ENCODE assay signal across 13 cellular contexts in genomic region chr9:111034573-111035539, GRCh38. TPM values are rescaled to one million over a fixed set of nuclear protein-coding genes. Genes with fewer than 3 reads are reported as not detected.
DNase-seq lines count a peak whose midpoint lies in the region; ATAC-seq lines count a peak whose summit lies in the region.
"Had no signal": no experiment of that assay in that cellular context is flagged by ENCODE, and none has a peak within 500 bp of the region (broad histone marks: within the 10 kb centered on the region; RNA-seq: fewer than 3 reads in every experiment).

No MANE protein-coding gene starts in this region.

- H3K4me3 ChIP-seq in adipocyte (ENCODE audit: low read length) = peak overlapping the region; percentile 95
- H3K4me3 ChIP-seq: psoas muscle had no signal

- peak; percentile 64 for DNase-seq in HCEC 1CT
- peak; percentile 61 for DNase-seq in adipocyte (ENCODE audit: low read depth)
- peak; percentile 37 for DNase-seq in iris pigment epithelial cell (ENCODE audit: low read depth)
- no peak for DNase-seq in activated CD4-positive, alpha-beta T cell treated with anti-CD3 and anti-CD28 coated beads for 1 hour
- DNase-seq in KBM-7 = no peak
- DNase-seq: activated CD8-positive, alpha-beta memory T cell treated with anti-CD3 and anti-CD28 coated beads for 24 hours; Caco-2; NCI-H524 treated with DMSO at 0.1 percent for 48 hours; psoas muscle; stimulated activated naive CD4-positive, alpha-beta T cell treated with Interleukin-2 at 50 U/mL for 16 hours had no signal

- H3K9me3 ChIP-seq in adipocyte (ENCODE audit: control insufficient read depth, low read length) = no peaks in the 10 kb centered on the region
- H3K9me3 ChIP-seq: Caco-2, psoas muscle had no signal

- H3K9ac ChIP-seq in adipocyte (ENCODE audit: low read length) = peak overlapping the region; percentile 99

- H3K36me3 ChIP-seq in adipocyte (ENCODE audit: control insufficient read depth, insufficient read depth, low read length, severe bottlenecking) = peaks cover 13% of the 10 kb centered on the region

- in situ Hi-C loops in KBM-7 (cut with MboI; ENCODE audit: low pct_unique_long_range_greater_than_20kb, low sequenced_read_pairs) = no loop called here

- H3K27ac ChIP-seq in temporal lobe (ENCODE audit: low read depth, low read length) = peak overlapping the region; percentile 32
- H3K27ac ChIP-seq: psoas muscle, RWPE1 had no signal

- H3K27me3 ChIP-seq in adipocyte (replicated peaks; ENCODE audit: control insufficient read depth, insufficient read depth, low read length) = no peaks in the 10 kb centered on the region

- peaks cover 51% of the 10 kb centered on the region for H3K4me1 ChIP-seq in adipocyte (ENCODE audit: control insufficient read depth, insufficient read depth, low read length)
- H3K4me1 ChIP-seq: psoas muscle had no signal

- no peak for ATAC-seq in HG03457 (IDR thresholded peaks at IDR 0.05; ENCODE audit: unreplicated experiment)
- ATAC-seq: psoas muscle had no signal

RNA-seq across cellular contexts. Expression of gene LPAR1, which starts 3.4 kb away (rescaled TPM):
- 13.0 TPM for total RNA-seq in temporal lobe

Comparison
In these comparisons a context has a peak if more than half of its experiments do, and no peak if none do; other contexts are left out.
1. DNase-seq: peak in HCEC 1CT (single experiment), adipocyte (single experiment) and iris pigment epithelial cell (single experiment); none in activated CD4-positive, alpha-beta T cell treated with anti-CD3 and anti-CD28 coated beads for 1 hour (single experiment) and KBM-7 (single experiment).